In the genomic region with DNA sequence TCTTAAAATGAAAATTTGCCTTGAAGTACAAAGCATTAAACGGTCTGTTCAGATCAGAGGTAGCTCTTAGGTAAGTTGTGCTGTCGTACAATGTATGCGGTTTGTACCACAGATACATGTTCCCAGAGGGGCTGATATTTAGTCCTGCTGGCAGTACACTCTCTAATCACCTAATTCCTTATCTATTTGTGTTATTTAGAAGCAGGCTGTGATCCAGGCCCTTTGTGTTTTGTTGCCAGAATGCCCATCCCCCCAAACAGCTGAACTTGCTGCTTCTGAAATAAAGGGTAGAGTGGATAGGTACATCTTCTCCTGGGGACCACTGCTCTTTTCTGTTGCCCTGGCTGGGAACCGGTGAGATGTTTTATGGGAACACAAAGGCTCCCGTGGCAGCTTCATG, we compare ENCODE assay signal across 31 cellular contexts.
"Had no signal": no experiment of that assay in that cellular context is flagged by ENCODE, and none has a peak within 500 bp of the region (broad histone marks: within the 10 kb centered on the region; RNA-seq: fewer than 3 reads in every experiment).

No MANE protein-coding gene starts in this region.

- H3K9me3 ChIP-seq: breast epithelium, heart right ventricle, pancreas, prostate gland, tibial artery had no signal

- H3K4me3 ChIP-seq: breast epithelium, heart right ventricle, pancreas, prostate gland, smooth muscle cell, tibial artery had no signal

- H3K4me1 ChIP-seq: breast epithelium, foreskin keratinocyte, prostate gland, tibial artery had no signal

- FAIRE-seq: astrocyte, pancreas had no signal

- DNase-seq: activated CD4-positive, alpha-beta memory T cell treated with anti-CD3 and anti-CD28 coated beads, Interleukin-2, amount 10 ng/mL, durations not matched to agents 7 days and 5 days; activated CD4-positive, alpha-beta T cell treated with anti-CD3 and anti-CD28 coated beads for 1 hour; activated CD4-positive, alpha-beta T cell treated with anti-CD3 and anti-CD28 coated beads, Interleukin-2, amount 10 ng/mL, durations not matched to agents 7 days and 5 days; activated CD8-positive, alpha-beta memory T cell treated with anti-CD3 and anti-CD28 coated beads, Interleukin-2, amount 50 U/mL, for 48 hours; activated gamma-delta T cell treated with Interleukin-2 at 50 U/mL for 16 hours; activated naive CD4-positive, alpha-beta T cell treated with anti-CD3 and anti-CD28 coated beads, Interleukin-2, amount 50 U/mL, for 16 hours; activated T-cell treated with anti-CD3 and anti-CD28 coated beads, Interleukin-2, amount 50 U/mL, for 24 hours; amniotic stem cell; central memory CD4-positive, alpha-beta T cell; foreskin keratinocyte; heart right ventricle; kidney glomerular epithelial cell; mammary epithelial cell; naive thymus-derived CD4-positive, alpha-beta T cell; nucleus accumbens; pancreas; retina; stimulated activated CD4-positive, alpha-beta T cell treated with anti-CD3 and anti-CD28 coated beads, Interleukin-1b, Interleukin-23, amount 100 ng/mL, for 48 hours; stimulated activated CD4-positive, alpha-beta T cell treated with anti-CD3 and anti-CD28 coated beads, Interleukin-4, amount 100 ng/mL, for 4 hours; stimulated activated CD8-positive, alpha-beta memory T cell treated with anti-CD3 and anti-CD28 coated beads, Interleukin-4, amount 100 ng/mL, for 48 hours; stimulated activated naive CD8-positive, alpha-beta T cell treated with anti-CD3 and anti-CD28 coated beads, Interleukin-15, amount 100 ng/mL, for 72 hours; T-helper 17 cell; T1000; tibial artery had no signal

- ATAC-seq: esophagus mucosa; foreskin keratinocyte; naive thymus-derived CD4-positive, alpha-beta T cell; stimulated activated memory B cell treated with anti-CD40 and anti-IgM and Interleukin-4, amounts not matched to agents 10 μg/mL and 1 μg/mL and 100 μg/mL, for 72 hours; stimulated activated naive CD8-positive, alpha-beta T cell treated with anti-CD3 and anti-CD28 coated beads, Interleukin-15, amount 100 ng/mL, for 72 hours; T-helper 17 cell; WTC11 had no signal

- H3K27ac ChIP-seq: breast epithelium, foreskin keratinocyte, heart right ventricle, pancreas, prostate gland, tibial artery had no signal

- H3K36me3 ChIP-seq: breast epithelium, prostate gland had no signal

- H3K4me2 ChIP-seq: smooth muscle cell had no signal

- H3K27me3 ChIP-seq: breast epithelium, foreskin keratinocyte, heart right ventricle, pancreas, tibial artery had no signal
